Comparison of ENCODE assay signal across 1 cellular context in genomic region chr1:10617931-10618885, GRCh38.
TF ChIP-seq lines count a peak whose summit lies in the region.

No MANE protein-coding gene starts in this region.

TF ChIP-seq in WTC11, 78 proteins besides CTCF, POLR2A, EP300 and RAD21 (continued from another document):
- TF ChIP-seq ZNF512 (CRISPR knock-in tag; IDR thresholded peaks at IDR 0.05; ENCODE audit: borderline replicate concordance) (no peak), TP53 (CRISPR knock-in tag; IDR thresholded peaks at IDR 0.05) (no peak)
